ENCODE assay signal across 11 cellular contexts in genomic region chr18:23883277-23883790, GRCh38.
DNase-seq lines count a peak whose midpoint lies in the region; TF ChIP-seq lines count a peak whose summit lies in the region.
"Had no signal": no experiment of that assay in that cellular context is flagged by ENCODE, and none has a peak within 500 bp of the region (broad histone marks: within the 10 kb centered on the region; RNA-seq: fewer than 3 reads in every experiment).

No MANE protein-coding gene starts in this region.

- no peaks in the 10 kb centered on the region for H3K9me3 ChIP-seq in MG63
- H3K9me3 ChIP-seq in OCI-LY7 (ENCODE audit: low read length): no peaks in the 10 kb centered on the region

- no peak overlapping the region for H3K4me2 ChIP-seq in OCI-LY7 (ENCODE audit: low read length)

- no peak overlapping the region for H3K4me3 ChIP-seq in MG63
- H3K4me3 ChIP-seq in OCI-LY7 (ENCODE audit: low read depth, low read length, poor library complexity, severe bottlenecking): no peak overlapping the region

- intact Hi-C loops in OCI-LY7 (cut with micrococcal nuclease; ENCODE audit: unreplicated experiment): no loop called here
- intact Hi-C loops in activated CD4-positive, alpha-beta T cell treated with anti-CD3 and anti-CD28 coated beads, Interleukin-2, amount 10 ng/mL, durations not matched to agents 24 days and 14 days (cut with micrococcal nuclease): no loop called here

- no peak overlapping the region for H2AFZ ChIP-seq in OCI-LY7 (ENCODE audit: low read length)

- CTCF ChIA-PET in OCI-LY7 (lab: Charles Lee; ENCODE audit: unreplicated experiment): no interaction called here

- H3K4me3 Mint-ChIP-seq in brain: no peak overlapping the region
- H3K4me3 Mint-ChIP-seq in neural crest cell: no peak overlapping the region
- H3K4me3 Mint-ChIP-seq in activated CD4-positive, alpha-beta T cell treated with anti-CD3 and anti-CD28 coated beads, Interleukin-2, amount 10 ng/mL, durations not matched to agents 24 days and 14 days: no peak overlapping the region

- no peaks in the 10 kb centered on the region for H3K27me3 ChIP-seq in MG63

- no peaks in the 10 kb centered on the region for H4K20me1 ChIP-seq in OCI-LY7 (ENCODE audit: insufficient read depth, low read length)

- no peaks in the 10 kb centered on the region for H3K4me1 ChIP-seq in OCI-LY7 (ENCODE audit: insufficient read depth, low read length, poor library complexity, severe bottlenecking)

- no peaks in the 10 kb centered on the region for H3K36me3 ChIP-seq in MG63
- no peaks in the 10 kb centered on the region for H3K36me3 ChIP-seq in OCI-LY7 (ENCODE audit: insufficient read depth, low read length)

- no peaks in the 10 kb centered on the region for H3K9me2 ChIP-seq in OCI-LY7 (ENCODE audit: insufficient read depth, low read length)

- peaks cover 2% of the 10 kb centered on the region for H3K27me3 Mint-ChIP-seq in brain
- no peaks in the 10 kb centered on the region for H3K27me3 Mint-ChIP-seq in neural crest cell (ENCODE audit: low read depth)
- H3K27me3 Mint-ChIP-seq in activated CD4-positive, alpha-beta T cell treated with anti-CD3 and anti-CD28 coated beads, Interleukin-2, amount 10 ng/mL, durations not matched to agents 24 days and 14 days: peaks cover 10% of the 10 kb centered on the region

- H3K9me3 Mint-ChIP-seq in brain (no peaks in the 10 kb centered on the region), neural crest cell (no peaks in the 10 kb centered on the region)
- no peaks in the 10 kb centered on the region for H3K9me3 Mint-ChIP-seq in activated CD4-positive, alpha-beta T cell treated with anti-CD3 and anti-CD28 coated beads, Interleukin-2, amount 10 ng/mL, durations not matched to agents 24 days and 14 days

- POLR2A ChIA-PET in OCI-LY7 (lab: Charles Lee): interaction anchor here (1.0 kb wide), 1 partner anchor 30 kb away, joined by 3 read pairs; no protein-coding TSS in a partner anchor

- H3K4me1 Mint-ChIP-seq in brain (peaks cover 65% of the 10 kb centered on the region), neural crest cell (peaks cover 13% of the 10 kb centered on the region)
- H3K4me1 Mint-ChIP-seq in activated CD4-positive, alpha-beta T cell treated with anti-CD3 and anti-CD28 coated beads, Interleukin-2, amount 10 ng/mL, durations not matched to agents 24 days and 14 days: peaks cover 27% of the 10 kb centered on the region

- no peaks in the 10 kb centered on the region for H3K79me2 ChIP-seq in OCI-LY7 (ENCODE audit: insufficient read depth, low read depth, low read length)

- peak; percentile 90 for DNase-seq in COR-L47 (lab: John Stamatoyannopoulos, UW)
- peak; percentile 97 for DNase-seq in NCI-H146 treated with DMSO at 0.1 percent for 48 hours (lab: John Stamatoyannopoulos, UW; ENCODE audit: unreplicated experiment)
- no peak for DNase-seq in neural crest cell (ENCODE audit: low read depth, low spot score)
- no peak for DNase-seq in MG63
- DNase-seq in activated CD4-positive, CD25-positive, alpha-beta regulatory T cell treated with anti-CD3 and anti-CD28 coated beads, Interleukin-2, amount 50 U/mL, for 72 hours: no peak
- DNase-seq in OCI-LY7 (ENCODE audit: low spot score): no peak
- no peak for DNase-seq in activated CD4-positive, alpha-beta T cell treated with anti-CD3 and anti-CD28 coated beads, Interleukin-2, amount 10 ng/mL, durations not matched to agents 24 days and 14 days
- DNase-seq: H7; midbrain; stimulated activated CD4-positive, alpha-beta T cell treated with anti-CD3 and anti-CD28 coated beads, Interleukin-15, amount 100 ng/mL, for 24 hours had no signal

- no peak overlapping the region for H3K27ac ChIP-seq in OCI-LY7 (ENCODE audit: low read depth, low read length, poor library complexity, severe bottlenecking)

- TF ChIP-seq CTCF in brain (conservative IDR thresholded peaks at IDR 0.05) (no peak), neural crest cell (conservative IDR thresholded peaks at IDR 0.05) (no peak), OCI-LY7 (conservative IDR thresholded peaks at IDR 0.05; ENCODE audit: low read length) (no peak)

- H3K36me3 Mint-ChIP-seq in brain (no peaks in the 10 kb centered on the region), neural crest cell (ENCODE audit: low read depth) (no peaks in the 10 kb centered on the region)
- no peaks in the 10 kb centered on the region for H3K36me3 Mint-ChIP-seq in activated CD4-positive, alpha-beta T cell treated with anti-CD3 and anti-CD28 coated beads, Interleukin-2, amount 10 ng/mL, durations not matched to agents 24 days and 14 days (ENCODE audit: low read depth)

- peak overlapping the region in 3 of 5 experiments; percentile 36 to 68 (median 38) for H3K27ac Mint-ChIP-seq in brain
- peak overlapping the region; percentile 57 for H3K27ac Mint-ChIP-seq in neural crest cell (ENCODE audit: unreplicated experiment)
- H3K27ac Mint-ChIP-seq in activated CD4-positive, alpha-beta T cell treated with anti-CD3 and anti-CD28 coated beads, Interleukin-2, amount 10 ng/mL, durations not matched to agents 24 days and 14 days: no peak overlapping the region

- no TSS peak for BruUV-seq in OCI-LY7 (replicated peaks; lab: Mats Ljungman, UMichigan)

Comparison
In these comparisons a context has a peak if more than half of its experiments do, and no peak if none do; other contexts are left out.
1. DNase-seq: peak in COR-L47 (single experiment) and NCI-H146 treated with DMSO at 0.1 percent for 48 hours (single experiment); none in neural crest cell (single experiment), MG63 (single experiment), activated CD4-positive, CD25-positive, alpha-beta regulatory T cell treated with anti-CD3 and anti-CD28 coated beads, Interleukin-2, amount 50 U/mL, for 72 hours (single experiment), OCI-LY7 (single experiment) and activated CD4-positive, alpha-beta T cell treated with anti-CD3 and anti-CD28 coated beads, Interleukin-2, amount 10 ng/mL, durations not matched to agents 24 days and 14 days (single experiment).